In the genomic region with DNA sequence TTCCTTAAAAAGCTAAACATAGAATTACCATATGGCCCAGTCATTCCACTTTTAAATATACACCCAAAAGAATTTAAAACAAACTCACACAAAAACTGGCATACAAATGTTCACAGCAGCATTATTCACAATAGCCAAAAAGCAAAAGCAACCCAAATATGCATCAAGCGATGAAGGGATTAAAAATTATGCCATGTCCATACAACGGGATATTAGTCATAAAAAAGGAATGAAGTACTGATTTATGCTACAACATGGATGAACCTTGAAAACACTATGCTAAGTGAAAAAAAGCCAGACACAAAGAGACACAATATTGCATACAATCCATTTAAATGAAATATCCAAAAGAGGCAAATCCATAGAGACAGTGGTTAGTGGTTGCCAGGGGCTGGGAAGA, we compare ENCODE assay signal across 31 cellular contexts.
A peak's percentile ranks its signal among the peaks of the same experiment; 100 is the strongest.
DNase-seq lines count a peak whose midpoint lies in the region; ATAC-seq and TF ChIP-seq lines count a peak whose summit lies in the region.
"Had no signal": no experiment of that assay in that cellular context is flagged by ENCODE, and none has a peak within 500 bp of the region (broad histone marks: within the 10 kb centered on the region; RNA-seq: fewer than 3 reads in every experiment).

No MANE protein-coding gene starts in this region.

- CTCF ChIA-PET in activated CD8-positive, alpha-beta T cell treated with anti-CD3 and anti-CD28 coated beads, Interleukin-2, amount 10 ng/mL, durations not matched to agents 7 days and 5 days (lab: Charles Lee), result no interaction called here

- ATAC-seq in RWPE2 (ENCODE audit: low read depth), result peak; percentile 64
- no peak for ATAC-seq in activated CD8-positive, alpha-beta T cell treated with anti-CD3 and anti-CD28 coated beads, Interleukin-2, amount 10 ng/mL, durations not matched to agents 7 days and 5 days
- ATAC-seq: activated T-cell treated with anti-CD3 and anti-CD28 coated beads, Interleukin-2, amount 50 U/mL, for 72 hours; lower lobe of right lung; mucosa of descending colon; pancreas had no signal

- H3K4me3 Mint-ChIP-seq in osteocyte (ENCODE audit: unreplicated experiment), result no peak overlapping the region
- no peak overlapping the region for H3K4me3 Mint-ChIP-seq in activated CD8-positive, alpha-beta T cell treated with anti-CD3 and anti-CD28 coated beads, Interleukin-2, amount 10 ng/mL, durations not matched to agents 7 days and 5 days
- H3K4me3 Mint-ChIP-seq: activated T-cell treated with anti-CD3 and anti-CD28 coated beads, Interleukin-2, amount 50 U/mL, for 72 hours; endodermal cell; nephron progenitor cell; type B pancreatic cell had no signal

- H3K4me3 ChIP-seq in RWPE2 (ENCODE audit: severe bottlenecking), result no peak overlapping the region
- no peak overlapping the region for H3K4me3 ChIP-seq in fibroblast of mammary gland (ENCODE audit: control insufficient read depth, low read depth, low read length)
- H3K4me3 ChIP-seq: coronary artery, lower lobe of right lung, mucosa of descending colon, pancreas had no signal

- H3K27me3 ChIP-seq in RWPE2 (ENCODE audit: insufficient read depth, poor library complexity, severe bottlenecking), result no peaks in the 10 kb centered on the region
- H3K27me3 ChIP-seq: pancreas had no signal

- peaks cover 2% of the 10 kb centered on the region for H3K9me3 ChIP-seq in RWPE2 (ENCODE audit: severe bottlenecking)
- H3K9me3 ChIP-seq: lower lobe of right lung, mucosa of descending colon, pancreas had no signal

- TF ChIP-seq CTCF in RWPE2 (IDR thresholded peaks at IDR 0.05; ENCODE audit: poor library complexity, severe bottlenecking) (no peak), fibroblast of mammary gland (conservative IDR thresholded peaks at IDR 0.05; ENCODE audit: control insufficient read depth, insufficient read depth, low read depth, low read length) (no peak), osteocyte (IDR thresholded peaks at IDR 0.05) (no peak)

- H3K27ac ChIP-seq in RWPE2 (ENCODE audit: poor library complexity, severe bottlenecking), result peak overlapping the region; percentile 65
- H3K27ac ChIP-seq: coronary artery, lower lobe of right lung, pancreas had no signal

- peaks cover 9% of the 10 kb centered on the region for H3K36me3 Mint-ChIP-seq in osteocyte (ENCODE audit: unreplicated experiment)
- H3K36me3 Mint-ChIP-seq in activated CD8-positive, alpha-beta T cell treated with anti-CD3 and anti-CD28 coated beads, Interleukin-2, amount 10 ng/mL, durations not matched to agents 7 days and 5 days (ENCODE audit: low read depth), result no peaks in the 10 kb centered on the region

- H3K4me1 ChIP-seq in RWPE2 (ENCODE audit: insufficient read depth, poor library complexity, severe bottlenecking), result peaks cover 20% of the 10 kb centered on the region
- H3K4me1 ChIP-seq: lower lobe of right lung, pancreas had no signal

- DNase-seq in ELR (ENCODE audit: low read depth), result peak; percentile 39
- no peak for DNase-seq in RWPE2 (ENCODE audit: low spot score)
- peak; percentile 14 for DNase-seq in fibroblast of mammary gland (ENCODE audit: low read depth)
- DNase-seq in osteocyte (ENCODE audit: extremely low spot score, unreplicated experiment), result no peak
- DNase-seq in activated CD8-positive, alpha-beta T cell treated with anti-CD3 and anti-CD28 coated beads, Interleukin-2, amount 10 ng/mL, durations not matched to agents 7 days and 5 days, result no peak
- DNase-seq in NCI-H526 (lab: John Stamatoyannopoulos, UW), result no peak
- DNase-seq in NCI-H82 treated with DMSO at 0.1 percent for 48 hours (lab: John Stamatoyannopoulos, UW; ENCODE audit: unreplicated experiment), result no peak
- no peak for DNase-seq in DMS53 (lab: John Stamatoyannopoulos, UW)
- DNase-seq: activated CD4-positive, CD25-positive, alpha-beta regulatory T cell; activated naive CD4-positive, alpha-beta T cell treated with Interleukin-2 at 50 U/mL for 16 hours; activated T-cell treated with anti-CD3 and anti-CD28 coated beads, Interleukin-2, amount 50 U/mL, for 72 hours; amygdala; C1 segment of cervical spinal cord; COR-L47; DMS79 treated with DMSO at 0.1 percent for 48 hours; endodermal cell; lower lobe of right lung; mucosa of descending colon; NCI-H1092 treated with DMSO at 0.1 percent for 48 hours; NCI-H187; NCI-H2171 treated with DMSO at 0.1 percent for 48 hours; NCI-H524; nephron progenitor cell; pancreas; retina; SHP77 treated with DMSO at 0.1 percent for 48 hours; stimulated activated CD4-positive, alpha-beta T cell treated with anti-CD3 and anti-CD28 coated beads, Interleukin-4, amount 100 ng/mL, for 1 hour; T-helper 9 cell had no signal

- POLR2A ChIA-PET in activated CD8-positive, alpha-beta T cell treated with anti-CD3 and anti-CD28 coated beads, Interleukin-2, amount 10 ng/mL, durations not matched to agents 7 days and 5 days (lab: Charles Lee), result no interaction called here

- peak overlapping the region; percentile 50 for H3K27ac Mint-ChIP-seq in osteocyte (ENCODE audit: unreplicated experiment)
- no peak overlapping the region for H3K27ac Mint-ChIP-seq in activated CD8-positive, alpha-beta T cell treated with anti-CD3 and anti-CD28 coated beads, Interleukin-2, amount 10 ng/mL, durations not matched to agents 7 days and 5 days
- H3K27ac Mint-ChIP-seq: activated T-cell treated with anti-CD3 and anti-CD28 coated beads, Interleukin-2, amount 50 U/mL, for 72 hours; endodermal cell; nephron progenitor cell; type B pancreatic cell had no signal

- H3K36me3 ChIP-seq in RWPE2 (ENCODE audit: low read depth), result peaks cover 23% of the 10 kb centered on the region
- H3K36me3 ChIP-seq: lower lobe of right lung, pancreas had no signal

- H3K9me3 Mint-ChIP-seq in osteocyte (ENCODE audit: unreplicated experiment), result no peaks in the 10 kb centered on the region
- no peaks in the 10 kb centered on the region for H3K9me3 Mint-ChIP-seq in activated CD8-positive, alpha-beta T cell treated with anti-CD3 and anti-CD28 coated beads, Interleukin-2, amount 10 ng/mL, durations not matched to agents 7 days and 5 days (ENCODE audit: insufficient read depth)
- H3K9me3 Mint-ChIP-seq: activated T-cell treated with anti-CD3 and anti-CD28 coated beads, Interleukin-2, amount 50 U/mL, for 72 hours; endodermal cell; IgD-negative memory B cell; nephron progenitor cell; type B pancreatic cell had no signal

- no peaks in the 10 kb centered on the region for H3K27me3 Mint-ChIP-seq in osteocyte (ENCODE audit: unreplicated experiment)
- H3K27me3 Mint-ChIP-seq in activated CD8-positive, alpha-beta T cell treated with anti-CD3 and anti-CD28 coated beads, Interleukin-2, amount 10 ng/mL, durations not matched to agents 7 days and 5 days (ENCODE audit: low read depth), result peaks cover 5% of the 10 kb centered on the region
- H3K27me3 Mint-ChIP-seq: IgD-negative memory B cell, type B pancreatic cell had no signal

- H3K4me1 Mint-ChIP-seq in osteocyte (ENCODE audit: unreplicated experiment), result peaks cover 5% of the 10 kb centered on the region
- H3K4me1 Mint-ChIP-seq in activated CD8-positive, alpha-beta T cell treated with anti-CD3 and anti-CD28 coated beads, Interleukin-2, amount 10 ng/mL, durations not matched to agents 7 days and 5 days (ENCODE audit: low read depth), result no peaks in the 10 kb centered on the region

Comparison
In these comparisons a context has a peak if more than half of its experiments do, and no peak if none do; other contexts are left out.
1. DNase-seq: peak in ELR (single experiment) and fibroblast of mammary gland (single experiment); none in RWPE2 (single experiment), osteocyte (single experiment), activated CD8-positive, alpha-beta T cell treated with anti-CD3 and anti-CD28 coated beads, Interleukin-2, amount 10 ng/mL, durations not matched to agents 7 days and 5 days (single experiment), NCI-H526 (0 of 2), NCI-H82 treated with DMSO at 0.1 percent for 48 hours (single experiment) and DMS53 (single experiment).